13 cellular contexts compared by ENCODE assay signal in the genomic region with DNA sequence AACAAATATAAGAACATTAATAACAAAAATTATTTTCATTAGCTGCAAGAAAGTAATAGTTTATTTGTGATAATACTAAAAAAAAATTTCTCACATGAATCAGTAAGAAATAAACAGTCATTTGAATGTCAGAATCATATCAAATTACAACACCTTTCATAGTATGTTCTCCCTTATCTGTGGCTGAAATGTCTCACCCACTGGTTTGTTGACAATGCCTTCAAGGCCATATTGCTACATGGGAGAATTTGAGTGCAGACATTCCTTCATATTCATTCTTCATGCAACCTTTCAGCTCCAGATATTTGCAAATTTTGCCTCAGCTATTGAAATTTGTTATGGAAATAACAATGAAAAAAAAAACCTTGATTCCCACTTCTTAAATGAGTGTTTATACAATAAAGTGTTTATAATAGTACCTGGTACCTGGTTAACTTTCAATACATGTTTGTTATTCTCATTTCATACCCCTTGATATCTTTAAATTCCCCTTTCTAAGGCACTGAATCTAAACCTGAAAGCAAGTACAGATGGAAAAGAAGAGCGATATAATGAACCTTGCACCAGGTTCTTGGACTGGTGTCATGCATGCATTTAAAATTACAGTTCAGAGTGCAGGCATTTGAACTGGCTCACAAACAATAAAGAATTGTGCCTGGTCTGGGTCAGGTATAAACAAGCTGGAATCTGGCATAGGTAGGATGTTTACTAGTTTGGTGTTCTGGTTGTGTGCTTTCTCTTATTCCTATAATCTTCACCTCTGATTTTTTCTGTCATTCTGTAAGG.
DNase-seq lines count a peak whose midpoint lies in the region; ATAC-seq and TF ChIP-seq lines count a peak whose summit lies in the region.
"Had no signal": no experiment of that assay in that cellular context is flagged by ENCODE, and none has a peak within 500 bp of the region (broad histone marks: within the 10 kb centered on the region; RNA-seq: fewer than 3 reads in every experiment).

No MANE protein-coding gene starts in this region.

- no peak overlapping the region for H3K18ac ChIP-seq in mesendoderm (ENCODE audit: low read length)

- in situ Hi-C loops in brain microvascular endothelial cell (cut with HindIII; ENCODE audit: low pct_ligation_motif_present, low sequenced_read_pairs), result no loop called here

- H3K27ac ChIP-seq in PC-3 (ENCODE audit: low read length), result no peak overlapping the region
- no peak overlapping the region for H3K27ac ChIP-seq in brain microvascular endothelial cell
- H3K27ac ChIP-seq in mesendoderm (ENCODE audit: low read depth, low read length), result no peak overlapping the region
- H3K27ac ChIP-seq in RWPE1, result no peak overlapping the region
- H3K27ac ChIP-seq: A549, GM23248 had no signal

- H4K5ac ChIP-seq in mesendoderm (ENCODE audit: low read length), result no peak overlapping the region

- ATAC-seq in PC-3 (no peak), HG03135 (IDR thresholded peaks at IDR 0.05; ENCODE audit: unreplicated experiment) (no peak)
- ATAC-seq: A549, HCT116 had no signal

- no peaks in the 10 kb centered on the region for H4K20me1 ChIP-seq in PC-3 (ENCODE audit: low read length)

- H3K4ac ChIP-seq in mesendoderm (ENCODE audit: low read depth, low read length), result no peak overlapping the region

- no CpG with 5 or more reads among the region's 1 CpG for WGBS in mesendoderm (ENCODE audit: extremely low coverage, insufficient coverage, low lambda C conversion rate)

- no peaks in the 10 kb centered on the region for H3K79me1 ChIP-seq in mesendoderm (ENCODE audit: low read length)

- intact Hi-C loops in PC-3 (cut with micrococcal nuclease), result no loop called here

- POLR2A ChIA-PET in PC-3 (lab: Charles Lee; ENCODE audit: unreplicated experiment) (no interaction called here), RWPE1 (lab: Yijun Ruan, JAX; ENCODE audit: low non-redundant PET) (no interaction called here)

- H3K4me2 ChIP-seq in PC-3 (ENCODE audit: low read length) (no peak overlapping the region), mesendoderm (ENCODE audit: low read length) (no peak overlapping the region)
- H3K4me2 ChIP-seq: A549 had no signal

- H3K4me3 ChIP-seq in PC-3 (ENCODE audit: low read length), result no peak overlapping the region
- no peak overlapping the region for H3K4me3 ChIP-seq in brain microvascular endothelial cell (ENCODE audit: low read depth, low read length)
- H3K4me3 ChIP-seq in mesendoderm (ENCODE audit: low read length), result no peak overlapping the region
- H3K4me3 ChIP-seq: A549, GM23248 had no signal

- CTCF ChIA-PET in PC-3 (lab: Charles Lee), result no interaction called here
- CTCF ChIA-PET in RWPE1 (lab: Yijun Ruan, JAX), result interaction anchor here (0.6 to 0.7 kb wide), 4 partner anchors 9 to 1089 kb away, joined by 3 to 7 read pairs (median 4); no protein-coding TSS in a partner anchor

- H3K36me3 ChIP-seq in PC-3 (ENCODE audit: low read depth, low read length) (no peaks in the 10 kb centered on the region), brain microvascular endothelial cell (replicated peaks) (no peaks in the 10 kb centered on the region), mesendoderm (ENCODE audit: control insufficient read depth, insufficient read depth, low read length) (no peaks in the 10 kb centered on the region)

- H3K9me3 ChIP-seq in PC-3 (ENCODE audit: low read length), result no peaks in the 10 kb centered on the region
- H3K9me3 ChIP-seq: A549, Caco-2 had no signal

- no peaks in the 10 kb centered on the region for H3F3A ChIP-seq in PC-3 (ENCODE audit: low read length, unreplicated experiment)

- H2BK15ac ChIP-seq in mesendoderm (replicated peaks; ENCODE audit: low read depth), result no peak overlapping the region

- H3K4me1 ChIP-seq in PC-3 (ENCODE audit: insufficient read depth, low read length), result peaks cover 7% of the 10 kb centered on the region; the same call in 1 of the 2 replicates
- no peaks in the 10 kb centered on the region for H3K4me1 ChIP-seq in mesendoderm (ENCODE audit: control insufficient read depth, low read depth, low read length)
- H3K4me1 ChIP-seq: A549, Caco-2 had no signal

- H3K23ac ChIP-seq in mesendoderm (ENCODE audit: low read length), result no peak overlapping the region

- no peak overlapping the region for H3K56ac ChIP-seq in mesendoderm (ENCODE audit: low read length)

- H2AFZ ChIP-seq in PC-3 (ENCODE audit: low read length), result no peak overlapping the region
- H2AFZ ChIP-seq: GM23248 had no signal

- no peak overlapping the region for H2AK5ac ChIP-seq in mesendoderm (ENCODE audit: low read length)

- no peaks in the 10 kb centered on the region for H3K9me2 ChIP-seq in PC-3 (replicated peaks; ENCODE audit: low read length)

- H3K27me3 ChIP-seq in PC-3 (ENCODE audit: low read length), result no peaks in the 10 kb centered on the region
- H3K27me3 ChIP-seq in brain microvascular endothelial cell (replicated peaks), result no peaks in the 10 kb centered on the region
- no peaks in the 10 kb centered on the region for H3K27me3 ChIP-seq in mesendoderm (ENCODE audit: insufficient read depth, low read length, poor library complexity)

- TF ChIP-seq CTCF in PC-3 (conservative IDR thresholded peaks at IDR 0.05; ENCODE audit: low read depth, low read length) (no peak), brain microvascular endothelial cell (IDR thresholded peaks at IDR 0.05; ENCODE audit: low read depth, low read length, missing control alignments) (no peak), RWPE1 (conservative IDR thresholded peaks at IDR 0.05; ENCODE audit: low read depth) (no peak)

- H2BK120ac ChIP-seq in mesendoderm (ENCODE audit: low read depth, low read length), result no peak overlapping the region

- H2BK5ac ChIP-seq in mesendoderm (ENCODE audit: low read length), result no peak overlapping the region

- H4K8ac ChIP-seq in mesendoderm (ENCODE audit: low read depth, low read length), result no peak overlapping the region

- DNase-seq in PC-3 (peak; percentile 30), brain microvascular endothelial cell (peak; percentile 22), iris pigment epithelial cell (ENCODE audit: low read depth) (peak; percentile 51), mesendoderm (peak; percentile 26), mucosa of gallbladder (ENCODE audit: low spot score) (no peak), RWPE1 (ENCODE audit: low spot score) (no peak)
- DNase-seq in activated CD4-positive, alpha-beta T cell treated with anti-CD3 and anti-CD28 coated beads for 4 hours, result no peak
- DNase-seq: Caco-2; CD8-positive, alpha-beta memory T cell; GM23248 had no signal

- BruUV-seq in PC-3 (replicated peaks; lab: Mats Ljungman, UMichigan), result no TSS peak

- H3K79me2 ChIP-seq in PC-3 (ENCODE audit: low read length), result no peaks in the 10 kb centered on the region
- H3K79me2 ChIP-seq in mesendoderm (ENCODE audit: control insufficient read depth, insufficient read depth, low read length), result no peaks in the 10 kb centered on the region

- no peak overlapping the region for H3K9ac ChIP-seq in PC-3 (ENCODE audit: low read length)
- H3K9ac ChIP-seq in mesendoderm (ENCODE audit: low read length), result no peak overlapping the region
- H3K9ac ChIP-seq: GM23248 had no signal

Comparison
In these comparisons a context has a peak if more than half of its experiments do, and no peak if none do; other contexts are left out.
1. DNase-seq: peak in PC-3 (single experiment), brain microvascular endothelial cell (single experiment), iris pigment epithelial cell (single experiment) and mesendoderm (single experiment); none in mucosa of gallbladder (single experiment), RWPE1 (single experiment) and activated CD4-positive, alpha-beta T cell treated with anti-CD3 and anti-CD28 coated beads for 4 hours (0 of 2).